In the genomic region with DNA sequence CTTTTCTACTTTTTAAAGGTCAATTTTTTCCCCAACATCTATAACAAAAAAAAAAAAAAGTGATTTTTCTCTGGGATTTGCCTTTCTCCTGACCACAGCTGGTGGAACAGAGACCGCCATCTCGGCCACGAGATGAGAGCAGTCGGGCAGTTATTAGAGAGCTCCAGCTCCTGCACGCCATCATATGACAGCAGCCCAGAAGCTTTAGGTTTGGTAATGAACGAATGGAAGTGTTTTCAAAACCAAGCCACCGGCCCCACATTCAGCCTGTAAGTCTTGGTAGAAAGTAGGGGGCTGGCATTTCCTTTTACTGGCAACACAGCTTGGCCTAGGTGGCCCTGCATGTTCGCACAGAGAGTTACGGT, we compare ENCODE assay signal across 24 cellular contexts.
"Had no signal": no experiment of that assay in that cellular context is flagged by ENCODE, and none has a peak within 500 bp of the region (broad histone marks: within the 10 kb centered on the region; RNA-seq: fewer than 3 reads in every experiment).

No MANE protein-coding gene starts in this region.

- H3K9ac ChIP-seq: parathyroid adenoma had no signal

- H3K9me3 ChIP-seq: mucosa of descending colon, neutrophil, sigmoid colon, thoracic aorta had no signal

- H3K27ac ChIP-seq: brain microvascular endothelial cell, dorsolateral prefrontal cortex, epithelial cell of prostate, neutrophil, parathyroid adenoma, sigmoid colon, spleen, thoracic aorta had no signal

- ATAC-seq: activated CD8-positive, alpha-beta T cell treated with anti-CD3 and anti-CD28 coated beads for 36 hours; left colon; stimulated activated naive B cell treated with anti-CD40 and anti-IgM and Interleukin-4, amounts not matched to agents 10 μg/mL and 1 μg/mL and 100 μg/mL, for 72 hours had no signal

- H3K4me3 Mint-ChIP-seq: activated CD4-positive, alpha-beta T cell treated with anti-CD3 and anti-CD28 coated beads, Interleukin-2, amount 10 ng/mL, durations not matched to agents 24 days and 14 days; activated CD8-positive, alpha-beta T cell treated with anti-CD3 and anti-CD28 coated beads for 36 hours; activated naive CD8-positive, alpha-beta T cell treated with anti-CD3 and anti-CD28 coated beads, Interleukin-2, amount 10 ng/mL, durations not matched to agents 7 days and 5 days; naive B cell; stimulated activated naive B cell treated with anti-CD40 and anti-IgM and Interleukin-4, amounts not matched to agents 10 μg/mL and 1 μg/mL and 100 μg/mL, for 72 hours had no signal

- H3K9me3 Mint-ChIP-seq: activated CD4-positive, alpha-beta T cell treated with anti-CD3 and anti-CD28 coated beads, Interleukin-2, amount 10 ng/mL, durations not matched to agents 24 days and 14 days; activated CD8-positive, alpha-beta T cell treated with anti-CD3 and anti-CD28 coated beads for 36 hours; activated naive CD8-positive, alpha-beta T cell treated with anti-CD3 and anti-CD28 coated beads, Interleukin-2, amount 10 ng/mL, durations not matched to agents 7 days and 5 days; activated T-helper 2 cell treated with anti-CD3 and anti-CD28 coated beads, Interferon-gamma antibody, Interleukin-2, Interleukin-4, amounts not matched to agents 10 μg/mL and 5 μg/mL and 100 μg/mL, durations not matched to agents 14 hours and 24 hours and 36 hours had no signal

- DNase-seq: activated CD4-positive, alpha-beta T cell treated with anti-CD3 and anti-CD28 coated beads, Interleukin-2, amount 10 ng/mL, durations not matched to agents 24 days and 14 days; activated CD8-positive, alpha-beta T cell treated with anti-CD3 and anti-CD28 coated beads for 36 hours; activated naive CD4-positive, alpha-beta T cell treated with Interleukin-2 at 50 U/mL for 16 hours; activated naive CD8-positive, alpha-beta T cell treated with anti-CD3 and anti-CD28 coated beads, Interleukin-2, amount 10 ng/mL, durations not matched to agents 7 days and 5 days; activated T-cell treated with anti-CD3 and anti-CD28 coated beads, Interleukin-2, amount 50 U/mL, for 1 hour; brain microvascular endothelial cell; central memory CD4-positive, alpha-beta T cell; dorsolateral prefrontal cortex; foreskin fibroblast; hippocampal formation; left colon; mucosa of descending colon; naive B cell; sigmoid colon; spleen; stimulated activated naive B cell treated with anti-CD40 and anti-IgM and Interleukin-4, amounts not matched to agents 10 μg/mL and 1 μg/mL and 100 μg/mL, for 72 hours; T-helper 1 cell; T-helper 9 cell had no signal

- H3K79me2 ChIP-seq: parathyroid adenoma had no signal

- H3K27ac Mint-ChIP-seq: activated CD4-positive, alpha-beta T cell treated with anti-CD3 and anti-CD28 coated beads, Interleukin-2, amount 10 ng/mL, durations not matched to agents 24 days and 14 days; activated CD8-positive, alpha-beta T cell treated with anti-CD3 and anti-CD28 coated beads for 36 hours; activated naive CD8-positive, alpha-beta T cell treated with anti-CD3 and anti-CD28 coated beads, Interleukin-2, amount 10 ng/mL, durations not matched to agents 7 days and 5 days; activated T-helper 2 cell treated with anti-CD3 and anti-CD28 coated beads, Interferon-gamma antibody, Interleukin-2, Interleukin-4, amounts not matched to agents 10 μg/mL and 5 μg/mL and 100 μg/mL, durations not matched to agents 14 hours and 24 hours and 36 hours; naive B cell; stimulated activated naive B cell treated with anti-CD40 and anti-IgM and Interleukin-4, amounts not matched to agents 10 μg/mL and 1 μg/mL and 100 μg/mL, for 72 hours had no signal

- H3K36me3 ChIP-seq: brain microvascular endothelial cell, neutrophil, sigmoid colon, spleen, thoracic aorta had no signal

- H3K4me1 Mint-ChIP-seq: activated CD4-positive, alpha-beta T cell treated with anti-CD3 and anti-CD28 coated beads, Interleukin-2, amount 10 ng/mL, durations not matched to agents 24 days and 14 days; activated naive CD8-positive, alpha-beta T cell treated with anti-CD3 and anti-CD28 coated beads, Interleukin-2, amount 10 ng/mL, durations not matched to agents 7 days and 5 days; naive B cell; stimulated activated naive B cell treated with anti-CD40 and anti-IgM and Interleukin-4, amounts not matched to agents 10 μg/mL and 1 μg/mL and 100 μg/mL, for 72 hours had no signal

- H2AFZ ChIP-seq: parathyroid adenoma had no signal

- H3K36me3 Mint-ChIP-seq: activated naive CD8-positive, alpha-beta T cell treated with anti-CD3 and anti-CD28 coated beads, Interleukin-2, amount 10 ng/mL, durations not matched to agents 7 days and 5 days; naive B cell; stimulated activated naive B cell treated with anti-CD40 and anti-IgM and Interleukin-4, amounts not matched to agents 10 μg/mL and 1 μg/mL and 100 μg/mL, for 72 hours had no signal

- H3K4me1 ChIP-seq: sigmoid colon, spleen had no signal

- H3K4me3 ChIP-seq: dorsolateral prefrontal cortex, lung, mucosa of descending colon, sigmoid colon, spleen, thoracic aorta had no signal

- H3K27me3 ChIP-seq: brain microvascular endothelial cell, sigmoid colon had no signal
